11 cellular contexts compared by ENCODE assay signal in the genomic region with DNA sequence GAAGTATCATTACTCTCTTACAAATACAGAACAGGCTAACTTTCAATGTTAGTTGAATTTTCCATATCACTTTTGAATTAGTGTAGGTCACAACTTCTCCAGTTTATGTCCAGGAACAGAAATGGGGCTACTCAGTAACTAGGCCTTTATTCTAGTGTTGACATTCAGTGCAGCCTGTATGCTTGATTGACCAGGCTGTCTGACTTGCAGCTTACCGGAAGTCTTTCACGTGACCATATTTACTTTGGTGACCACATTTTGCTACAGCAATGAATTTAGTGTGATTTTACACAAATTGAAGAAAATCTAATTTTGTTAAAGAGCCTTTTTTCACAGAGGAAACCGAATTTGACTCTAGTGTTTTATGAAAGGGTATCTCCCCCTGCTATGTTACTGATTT. TPM values are rescaled to one million over a fixed set of nuclear protein-coding genes. Genes with fewer than 3 reads are reported as not detected.
A peak's percentile ranks its signal among the peaks of the same experiment; 100 is the strongest.
DNase-seq lines count a peak whose midpoint lies in the region; ATAC-seq and TF ChIP-seq lines count a peak whose summit lies in the region.
"Had no signal": no experiment of that assay in that cellular context is flagged by ENCODE, and none has a peak within 500 bp of the region (broad histone marks: within the 10 kb centered on the region; RNA-seq: fewer than 3 reads in every experiment).

No MANE protein-coding gene starts in this region.

- H3F3A ChIP-seq in smooth muscle cell (ENCODE audit: low read depth) = peaks cover 50% of the 10 kb centered on the region

- 91% methylated on average over 3 of the region's 3 CpGs for WGBS in smooth muscle cell (ENCODE audit: low lambda C conversion rate)

- H3K9me3 Mint-ChIP-seq in activated naive CD4-positive, alpha-beta T cell treated with anti-CD3 and anti-CD28 coated beads, Interleukin-2, amount 50 U/mL, for 72 hours = no peaks in the 10 kb centered on the region

- no peaks in the 10 kb centered on the region for H3K27me3 ChIP-seq in smooth muscle cell (ENCODE audit: low read depth)
- no peaks in the 10 kb centered on the region for H3K27me3 ChIP-seq in Peyer's patch
- H3K27me3 ChIP-seq: SJSA1 had no signal

- H3K4me1 ChIP-seq in smooth muscle cell (ENCODE audit: low read depth) (no peaks in the 10 kb centered on the region), Peyer's patch (peaks cover 0 to 56% (median 5%) of the 10 kb centered on the region in 4 donors)

- H3K79me2 ChIP-seq in smooth muscle cell (ENCODE audit: low read depth) = peaks cover 36% of the 10 kb centered on the region

- H3K4me2 ChIP-seq in smooth muscle cell = no peak overlapping the region
- H3K4me2 ChIP-seq: KMS-11 had no signal

- H2AFZ ChIP-seq in smooth muscle cell (ENCODE audit: low read depth) = no peak overlapping the region

- peak overlapping the region; percentile 30 for H3K27ac ChIP-seq in smooth muscle cell (ENCODE audit: low read depth)
- peak overlapping the region in 2 of 4 donors; percentile 1 to 55 for H3K27ac ChIP-seq in Peyer's patch
- H3K27ac ChIP-seq: KMS-11, SJSA1 had no signal

- peaks cover 16 to 21% of the 10 kb centered on the region in 2 donors for H3K36me3 Mint-ChIP-seq in activated naive CD4-positive, alpha-beta T cell treated with anti-CD3 and anti-CD28 coated beads, Interleukin-2, amount 50 U/mL, for 72 hours

- H3K36me3 ChIP-seq in smooth muscle cell (ENCODE audit: low read depth) (peaks cover 16% of the 10 kb centered on the region), Peyer's patch (peaks cover 0 to 25% (median 0%) of the 10 kb centered on the region in 3 donors)

- H4K20me1 ChIP-seq in smooth muscle cell (ENCODE audit: low read depth) = peaks cover 99% of the 10 kb centered on the region

- H3K9me3 ChIP-seq in smooth muscle cell (replicated peaks; ENCODE audit: low read depth) = no peaks in the 10 kb centered on the region
- no peaks in the 10 kb centered on the region for H3K9me3 ChIP-seq in Peyer's patch
- H3K9me3 ChIP-seq: SJSA1 had no signal

- no peak overlapping the region for H3K9ac ChIP-seq in smooth muscle cell (ENCODE audit: low read depth)
- H3K9ac ChIP-seq: KMS-11 had no signal

- peak; percentile 19 for DNase-seq in NCI-H2196 (lab: John Stamatoyannopoulos, UW; ENCODE audit: unreplicated experiment)
- DNase-seq in NCI-H2196 treated with DMSO at 0.1 percent for 48 hours (lab: John Stamatoyannopoulos, UW; ENCODE audit: unreplicated experiment) = no peak
- peak; percentile 29 to 73 for DNase-seq in SHP77 (lab: John Stamatoyannopoulos, UW)
- DNase-seq in smooth muscle cell (lab: John Stamatoyannopoulos, UW; ENCODE audit: unreplicated experiment) = no peak
- DNase-seq in middle frontal gyrus (ENCODE audit: extremely low spot score, low spot score) = no peak
- DNase-seq in activated naive CD4-positive, alpha-beta T cell treated with anti-CD3 and anti-CD28 coated beads, Interleukin-2, amount 50 U/mL, for 72 hours (ENCODE audit: low spot score in 2 of 2) = no peak
- DNase-seq in Peyer's patch = no peak

- no peak for TF ChIP-seq POLR2A in Peyer's patch (IDR thresholded peaks at IDR 0.05)

- TF ChIP-seq CTCF in smooth muscle cell (IDR thresholded peaks at IDR 0.05; ENCODE audit: borderline replicate concordance, insufficient read depth, poor library complexity, severe bottlenecking) (no peak), Peyer's patch (IDR thresholded peaks at IDR 0.05) (no peak)

- H3K27ac Mint-ChIP-seq in activated naive CD4-positive, alpha-beta T cell treated with anti-CD3 and anti-CD28 coated beads, Interleukin-2, amount 50 U/mL, for 72 hours = peak overlapping the region in 1 of 2 donors; percentile 23

- no peak overlapping the region for H3K4me3 ChIP-seq in smooth muscle cell
- no peak overlapping the region for H3K4me3 ChIP-seq in Peyer's patch
- H3K4me3 ChIP-seq: SJSA1 had no signal

- peak; percentile 77 for ATAC-seq in HG02678 (IDR thresholded peaks at IDR 0.05; ENCODE audit: unreplicated experiment)
- no peak for ATAC-seq in activated naive CD4-positive, alpha-beta T cell treated with anti-CD3 and anti-CD28 coated beads, Interleukin-2, amount 50 U/mL, for 72 hours
- ATAC-seq: esophagus mucosa had no signal

RNA-seq across cellular contexts. Expression of a gene that starts 12.4 kb away (rescaled TPM):
- total RNA-seq in smooth muscle cell = 2.8 and 5.8 TPM in 2 replicates
- 5.0 and 8.4 TPM in 2 replicates for polyA plus RNA-seq in smooth muscle cell
- 1 to 10 TPM; 4.1 to 6.4 TPM for total RNA-seq in activated naive CD4-positive, alpha-beta T cell treated with anti-CD3 and anti-CD28 coated beads, Interleukin-2, amount 50 U/mL, for 72 hours
- 10 to 100 TPM; 10.9 to 19.0 (median 14.8) TPM for total RNA-seq in Peyer's patch

RNA-seq across cellular contexts. Expression of a gene that starts 18.8 kb away (rescaled TPM):
- total RNA-seq in smooth muscle cell (177 and 217 TPM in 2 replicates), Peyer's patch (10 to 100 TPM; 14.2 to 30.5 (median 28.1) TPM)
- 98.0 and 102 TPM in 2 replicates for polyA plus RNA-seq in smooth muscle cell
- total RNA-seq in activated naive CD4-positive, alpha-beta T cell treated with anti-CD3 and anti-CD28 coated beads, Interleukin-2, amount 50 U/mL, for 72 hours = 10 to 100 TPM; 31.9 to 46.5 TPM

Comparison
In these comparisons a context has a peak if more than half of its experiments do, and no peak if none do; other contexts are left out.
1. DNase-seq: peak in NCI-H2196 (single experiment) and SHP77 (2 of 2); none in NCI-H2196 treated with DMSO at 0.1 percent for 48 hours (single experiment), smooth muscle cell (single experiment), middle frontal gyrus (single experiment), activated naive CD4-positive, alpha-beta T cell treated with anti-CD3 and anti-CD28 coated beads, Interleukin-2, amount 50 U/mL, for 72 hours (0 of 2) and Peyer's patch (0 of 3).